In the genomic region with DNA sequence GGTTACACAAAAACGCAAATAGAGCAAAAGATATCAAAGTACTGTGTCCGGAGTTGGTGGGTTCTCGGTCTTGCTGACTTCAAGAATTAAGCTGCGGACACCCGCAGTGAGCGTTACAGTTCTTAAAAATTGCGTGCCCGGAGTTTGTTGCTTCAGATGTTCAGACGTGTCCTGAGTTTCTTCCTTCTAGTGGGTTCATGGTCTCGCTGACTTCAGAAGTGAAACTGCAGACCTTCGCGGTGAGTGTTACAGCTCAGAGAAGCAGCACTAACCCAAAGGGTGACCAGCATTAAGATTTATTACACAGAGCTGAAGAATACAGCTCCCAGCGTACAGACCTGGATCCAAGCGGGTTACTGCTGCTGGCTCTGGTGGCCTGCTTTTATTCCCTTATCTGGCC, we compare ENCODE assay signal across 24 cellular contexts.
DNase-seq lines count a peak whose midpoint lies in the region; ATAC-seq, FAIRE-seq and TF ChIP-seq lines count a peak whose summit lies in the region.
"Had no signal": no experiment of that assay in that cellular context is flagged by ENCODE, and none has a peak within 500 bp of the region (broad histone marks: within the 10 kb centered on the region; RNA-seq: fewer than 3 reads in every experiment).

No MANE protein-coding gene starts in this region.

- no peak for FAIRE-seq in K562 (lab: Jason Lieb, UNC)
- FAIRE-seq: A549, D721Med, GM12878 had no signal

- ATAC-seq in K562 (no peak), GM19035 (IDR thresholded peaks at IDR 0.05; ENCODE audit: unreplicated experiment) (no peak), T-cell (replicated peaks in 1 of 4) (no peak)
- ATAC-seq: A549, GM12878, GM23338, HCT116 had no signal

- no peak overlapping the region for H3K27ac ChIP-seq in K562 (ENCODE audit: extremely low read depth, low read depth, low read length)
- H3K27ac ChIP-seq: A549 had no signal

- H3K4me3 ChIP-seq in K562: no peak overlapping the region
- no peak overlapping the region for H3K4me3 ChIP-seq in lower leg skin (ENCODE audit: low read depth, poor library complexity, severe bottlenecking)
- H3K4me3 ChIP-seq: A549; BLaER1 treated with 17β-estradiol and CSF1 and Interleukin-3, amounts not matched to agents 10 nM and 100 nM; GM12878; GM23338 had no signal

- TF ChIP-seq POLR2A in K562 (conservative IDR thresholded peaks at IDR 0.05) (no peak), lower leg skin (IDR thresholded peaks at IDR 0.05) (no peak)

- no peak overlapping the region for H3K27ac Mint-ChIP-seq in activated T-cell treated with anti-CD3 and anti-CD28 coated beads, Interleukin-2, amount 50 U/mL, for 24 hours
- H3K27ac Mint-ChIP-seq in T-cell: no peak overlapping the region
- H3K27ac Mint-ChIP-seq: CD14-positive monocyte; CD4-positive, alpha-beta T cell; CD8-positive, alpha-beta memory T cell; GM23338; H9 had no signal

- H3K79me2 ChIP-seq in K562 (ENCODE audit: control insufficient read depth, insufficient read depth, low read length): no peaks in the 10 kb centered on the region

- in situ Hi-C loops in K562 (cut with MboI): no loop called here

- peaks cover 7% of the 10 kb centered on the region for H3K4me1 Mint-ChIP-seq in activated T-cell treated with anti-CD3 and anti-CD28 coated beads, Interleukin-2, amount 50 U/mL, for 24 hours (ENCODE audit: low read depth)
- H3K4me1 Mint-ChIP-seq in T-cell: no peaks in the 10 kb centered on the region
- H3K4me1 Mint-ChIP-seq: CD8-positive, alpha-beta memory T cell; GM23338 had no signal

- no peak overlapping the region for H3K9ac ChIP-seq in K562 (ENCODE audit: insufficient read depth in 1 of 2, low read depth in 2 of 2, low read length in 2 of 2)
- H3K9ac ChIP-seq: BLaER1 treated with 17β-estradiol and CSF1 and Interleukin-3, amounts not matched to agents 10 nM and 100 nM had no signal

- CTCF ChIA-PET in K562 (lab: Yijun Ruan, JAX; ENCODE audit: low intra/inter-chr PET ratio): no interaction called here
- CTCF ChIA-PET in T-cell (lab: Charles Lee): no interaction called here

- no peaks in the 10 kb centered on the region for H3K36me3 Mint-ChIP-seq in activated T-cell treated with anti-CD3 and anti-CD28 coated beads, Interleukin-2, amount 50 U/mL, for 24 hours (ENCODE audit: low read depth)
- no peaks in the 10 kb centered on the region for H3K36me3 Mint-ChIP-seq in T-cell
- H3K36me3 Mint-ChIP-seq: CD14-positive monocyte; CD8-positive, alpha-beta memory T cell had no signal

- no peaks in the 10 kb centered on the region for H4K20me1 ChIP-seq in K562 (replicated peaks; ENCODE audit: control insufficient read depth, insufficient read depth, low read length)
- H4K20me1 ChIP-seq: BLaER1 treated with 17β-estradiol and CSF1 and Interleukin-3, amounts not matched to agents 10 nM and 100 nM had no signal

- no peak for TF ChIP-seq RAD21 in K562 (CRISPR knock-in tag; conservative IDR thresholded peaks at IDR 0.05 in 1 of 2, IDR thresholded peaks at IDR 0.05 in 1 of 2)

- H3K9me1 ChIP-seq in K562 (ENCODE audit: control insufficient read depth, insufficient read depth, low read length): no peaks in the 10 kb centered on the region

- no peak for TF ChIP-seq EP300 in K562 (IDR thresholded peaks at IDR 0.05; ENCODE audit: low read length)

- 0 out of 5 replicates have a peak, but pooled peaks cover 0 to 1% of the 10 kb centered on the region in 2 experiments for H3K27me3 ChIP-seq in K562 (ENCODE audit: control insufficient read depth in 2 of 2, insufficient read depth in 2 of 2, low read length in 2 of 2)
- H3K27me3 ChIP-seq: BLaER1 treated with 17β-estradiol and CSF1 and Interleukin-3, amounts not matched to agents 10 nM and 100 nM had no signal

- H3K27me3 Mint-ChIP-seq in activated T-cell treated with anti-CD3 and anti-CD28 coated beads, Interleukin-2, amount 50 U/mL, for 24 hours: peaks cover 39% of the 10 kb centered on the region
- H3K27me3 Mint-ChIP-seq in T-cell: peaks cover 13 to 14% of the 10 kb centered on the region in 2 donors

- TF ChIP-seq CTCF in K562 (IDR thresholded peaks at IDR 0.05 in 2 of 3, conservative IDR thresholded peaks at IDR 0.05 in 1 of 3; ENCODE audit: insufficient read depth in 2 of 3, low read depth in 1 of 3, low read length in 3 of 3) (no peak), lower leg skin (IDR thresholded peaks at IDR 0.05) (no peak)

- no peaks in the 10 kb centered on the region for H3K4me1 ChIP-seq in K562 (replicated peaks in 1 of 2; ENCODE audit: control insufficient read depth in 2 of 2, insufficient read depth in 2 of 2, low read length in 2 of 2)
- H3K4me1 ChIP-seq: A549, BE2C had no signal

- intact Hi-C loops in K562 (cut with micrococcal nuclease): loop anchor here (5.0 kb wide), 1 partner anchor 65 kb away; no protein-coding TSS in a partner anchor
- intact Hi-C loops in lower leg skin (cut with DNase I; ENCODE audit: low total_unique reads): no loop called here

- H3K36me3 ChIP-seq in K562 (ENCODE audit: control insufficient read depth, insufficient read depth, low read length): no peaks in the 10 kb centered on the region
- H3K36me3 ChIP-seq: BE2C had no signal

- H3K4me3 Mint-ChIP-seq in activated T-cell treated with anti-CD3 and anti-CD28 coated beads, Interleukin-2, amount 50 U/mL, for 24 hours: no peak overlapping the region
- H3K4me3 Mint-ChIP-seq in T-cell: no peak overlapping the region
- H3K4me3 Mint-ChIP-seq: CD14-positive monocyte; CD4-positive, alpha-beta T cell; CD8-positive, alpha-beta memory T cell; GM23338; H9 had no signal

- POLR2A ChIA-PET in K562 (lab: Yijun Ruan, JAX) (interaction anchor here (0.7 kb wide), 1 partner anchor 197 kb away, joined by 4 read pairs; no protein-coding TSS in a partner anchor), T-cell (lab: Charles Lee) (no interaction called here)

- no TSS peak for BruUV-seq in K562 (replicated peaks; lab: Mats Ljungman, UMichigan)

- H3K9me3 Mint-ChIP-seq in activated T-cell treated with anti-CD3 and anti-CD28 coated beads, Interleukin-2, amount 50 U/mL, for 24 hours: peaks cover 3% of the 10 kb centered on the region
- H3K9me3 Mint-ChIP-seq in T-cell: no peaks in the 10 kb centered on the region
- H3K9me3 Mint-ChIP-seq: CD4-positive, alpha-beta T cell had no signal

- no peak overlapping the region for H2AFZ ChIP-seq in K562 (ENCODE audit: low read depth, low read length)
- H2AFZ ChIP-seq: GM23338 had no signal

- WGBS in K562 (ENCODE audit: insufficient coverage, low coverage, missing lambda C conversion rate): 2% methylated on average over 12 of the region's 14 CpGs
- 94 to 95% methylated on average over 14 of the region's 14 CpGs for WGBS in lower leg skin, 2 donors

- H3K4me2 ChIP-seq in K562 (ENCODE audit: insufficient read depth, low read length): no peak overlapping the region
- H3K4me2 ChIP-seq: A549, GM23338 had no signal

- no peaks in the 10 kb centered on the region for H3K9me3 ChIP-seq in K562 (replicated peaks; ENCODE audit: control insufficient read depth, insufficient read depth, low read depth, low read length)
- H3K9me3 ChIP-seq: BE2C had no signal

- DNase-seq in activated T-cell treated with anti-CD3 and anti-CD28 coated beads, Interleukin-2, amount 50 U/mL, for 24 hours: peak; percentile 15
- no peak for DNase-seq in activated T-cell treated with anti-CD3 and anti-CD28 coated beads, Interleukin-2, amount 50 U/mL, for 1 hour
- no peak for DNase-seq in K562 (ENCODE audit: extremely low read depth in 1 of 4, low spot score in 3 of 4)
- DNase-seq in lower leg skin (ENCODE audit: low spot score in 2 of 2): peak; percentile 9 to 56
- no peak for DNase-seq in T-cell
- DNase-seq: 8988T; ACHN; AML-193; BE2C; CD4-positive, alpha-beta T cell; CD8-positive, alpha-beta memory T cell; DMS 273 treated with DMSO at 0.1 percent for 48 hours; DMS79; EL; GDM1; H9 had no signal

TF ChIP-seq in K562, 482 proteins besides CTCF, POLR2A, EP300 and RAD21:
- TF ChIP-seq, protein P1, sequence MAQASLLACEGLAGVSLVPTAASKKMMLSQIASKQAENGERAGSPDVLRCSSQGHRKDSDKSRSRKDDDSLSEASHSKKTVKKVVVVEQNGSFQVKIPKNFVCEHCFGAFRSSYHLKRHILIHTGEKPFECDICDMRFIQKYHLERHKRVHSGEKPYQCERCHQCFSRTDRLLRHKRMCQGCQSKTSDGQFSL (CRISPR knock-in tag; IDR thresholded peaks at IDR 0.05): no peak
- TF ChIP-seq, protein P1 (tag; IDR thresholded peaks at IDR 0.05): no peak
- TF ChIP-seq NFYB (IDR thresholded peaks at IDR 0.05; ENCODE audit: extremely low read depth, insufficient read length): peak; percentile 42
- peak; percentile 7 for TF ChIP-seq RBM25 (IDR thresholded peaks at IDR 0.05; ENCODE audit: low read depth, low read length, severe bottlenecking)
- no peak for TF ChIP-seq FUS (optimal IDR thresholded peaks at IDR 0.05; ENCODE audit: low read depth, low read length)

Comparison
In these comparisons a context has a peak if more than half of its experiments do, and no peak if none do; other contexts are left out.
1. DNase-seq: peak in activated T-cell treated with anti-CD3 and anti-CD28 coated beads, Interleukin-2, amount 50 U/mL, for 24 hours (single experiment) and lower leg skin (2 of 2); none in activated T-cell treated with anti-CD3 and anti-CD28 coated beads, Interleukin-2, amount 50 U/mL, for 1 hour (single experiment), K562 (0 of 4) and T-cell (0 of 34).